ENCODE assay signal across 24 cellular contexts in genomic region chr6:143823463-143824006, GRCh38. TPM values are rescaled to one million over a fixed set of nuclear protein-coding genes. Genes with fewer than 3 reads are reported as not detected.
DNase-seq lines count a peak whose midpoint lies in the region; ATAC-seq, FAIRE-seq and TF ChIP-seq lines count a peak whose summit lies in the region.
"Had no signal": no experiment of that assay in that cellular context is flagged by ENCODE, and none has a peak within 500 bp of the region (broad histone marks: within the 10 kb centered on the region; RNA-seq: fewer than 3 reads in every experiment).

No MANE protein-coding gene starts in this region.

- DNase-seq in left ventricle myocardium inferior (no peak), left ventricle myocardium superior (no peak), bronchial epithelial cell (ENCODE audit: low read depth) (peak; percentile 68), glomerular endothelial cell (ENCODE audit: extremely low read depth, low read depth, low spot score) (peak; percentile 77), hippocampal formation (lab: John Stamatoyannopoulos, UW) (no peak)
- DNase-seq: activated CD4-positive, alpha-beta T cell treated with anti-CD3 and anti-CD28 coated beads for 36 hours; C1 segment of cervical spinal cord; cerebellar nuclear complex; DMS 273 treated with DMSO at 0.1 percent for 48 hours; foreskin melanocyte; midbrain; NCI-H2081 treated with DMSO at 0.1 percent for 48 hours; NCI-H510A treated with DMSO at 0.1 percent for 48 hours; stimulated activated naive CD8-positive, alpha-beta T cell treated with anti-CD3 and anti-CD28 coated beads, Interleukin-15, amount 100 ng/mL, for 72 hours; SW 1271 had no signal

- no peak overlapping the region for H3K4me3 ChIP-seq in left ventricle myocardium inferior
- H3K4me3 ChIP-seq in bronchial epithelial cell (ENCODE audit: low read depth, low read length): no peak overlapping the region
- H3K4me3 ChIP-seq: A549, prostate gland, skin epidermis had no signal

- no peaks in the 10 kb centered on the region for H3K9me3 ChIP-seq in left ventricle myocardium inferior (replicated peaks)
- H3K9me3 ChIP-seq: A549, prostate gland had no signal

- peaks cover 19% of the 10 kb centered on the region for H3K4me1 ChIP-seq in left ventricle myocardium inferior
- H3K4me1 ChIP-seq: A549, prostate gland had no signal

- peak overlapping the region; percentile 14 for H3K27ac ChIP-seq in left ventricle myocardium inferior (replicated peaks)
- H3K27ac ChIP-seq: A549, HL-60, prostate gland, skin epidermis had no signal

- ATAC-seq in left ventricle myocardium superior: no peak
- ATAC-seq in GM21723 (IDR thresholded peaks at IDR 0.05; ENCODE audit: unreplicated experiment): no peak
- ATAC-seq in GM21447 (IDR thresholded peaks at IDR 0.05; ENCODE audit: unreplicated experiment): no peak
- no peak for ATAC-seq in GM21381 (IDR thresholded peaks at IDR 0.05; ENCODE audit: unreplicated experiment)
- ATAC-seq: A549; activated CD4-positive, alpha-beta T cell treated with anti-CD3 and anti-CD28 coated beads for 36 hours; stimulated activated naive CD8-positive, alpha-beta T cell treated with anti-CD3 and anti-CD28 coated beads, Interleukin-15, amount 100 ng/mL, for 72 hours had no signal

- TF ChIP-seq CTCF in left ventricle myocardium inferior (IDR thresholded peaks at IDR 0.05; ENCODE audit: borderline replicate concordance): no peak
- TF ChIP-seq CTCF in bronchial epithelial cell (IDR thresholded peaks at IDR 0.05; ENCODE audit: insufficient read depth, low read length, severe bottlenecking): no peak

- H3K27me3 ChIP-seq in left ventricle myocardium inferior (ENCODE audit: low read depth) (no peaks in the 10 kb centered on the region), bronchial epithelial cell (ENCODE audit: control insufficient read depth, insufficient read depth, low read length) (no peaks in the 10 kb centered on the region)

- intact Hi-C loops in left ventricle myocardium inferior (cut with micrococcal nuclease): no loop called here
- intact Hi-C loops in left ventricle myocardium superior (cut with micrococcal nuclease): no loop called here

- peaks cover 20% of the 10 kb centered on the region for H3K36me3 ChIP-seq in left ventricle myocardium inferior
- no peaks in the 10 kb centered on the region for H3K36me3 ChIP-seq in bronchial epithelial cell (ENCODE audit: control insufficient read depth, insufficient read depth, low read length)
- H3K36me3 ChIP-seq: prostate gland had no signal

- peak; percentile 95 for FAIRE-seq in bronchial epithelial cell (lab: Jason Lieb, UNC)
- FAIRE-seq: A549, GM12891, TTC549 had no signal

RNA-seq across cellular contexts. Expression of gene LTV1, which starts 19.6 kb away (rescaled TPM):
- total RNA-seq in left ventricle myocardium inferior (12.9 TPM), left ventricle myocardium superior (12.6 TPM), bronchial epithelial cell (15.8 and 17.5 TPM in 2 replicates), glomerular endothelial cell (16.2 and 18.2 TPM in 2 replicates)

RNA-seq across cellular contexts. Expression of gene ZC2HC1B, which starts 40.7 kb away (rescaled TPM):
- total RNA-seq in left ventricle myocardium inferior (not detected), left ventricle myocardium superior (not detected), bronchial epithelial cell (not detected in 2 replicates), glomerular endothelial cell (not detected in 2 replicates)
- total RNA-seq: activated CD4-positive, alpha-beta T cell treated with anti-CD3 and anti-CD28 coated beads for 36 hours had no signal

Comparison
In these comparisons a context has a peak if more than half of its experiments do, and no peak if none do; other contexts are left out.
1. DNase-seq: peak in bronchial epithelial cell (single experiment) and glomerular endothelial cell (single experiment); none in left ventricle myocardium inferior (single experiment), left ventricle myocardium superior (single experiment) and hippocampal formation (0 of 2).